In genomic region chr11:121563900-121564822, GRCh38 we compare ENCODE assay signal across 11 cellular contexts.
DNase-seq lines count a peak whose midpoint lies in the region; ATAC-seq and TF ChIP-seq lines count a peak whose summit lies in the region.
"Had no signal": no experiment of that assay in that cellular context is flagged by ENCODE, and none has a peak within 500 bp of the region (broad histone marks: within the 10 kb centered on the region; RNA-seq: fewer than 3 reads in every experiment).

No MANE protein-coding gene starts in this region.

- H2AFZ ChIP-seq in IMR-90 (replicated peaks; ENCODE audit: low read length, poor library complexity) (no peak overlapping the region), PC-3 (ENCODE audit: low read length) (no peak overlapping the region)

- no peak for TF ChIP-seq POLR2A in IMR-90 (IDR thresholded peaks at IDR 0.05; ENCODE audit: low read depth, low read length)

- H4K91ac ChIP-seq in IMR-90 (ENCODE audit: insufficient read depth, low read depth, low read length): no peak overlapping the region

- ATAC-seq in IMR-90 (ENCODE audit: low read depth) (peak; percentile 91), PC-3 (peak; percentile 48), left lobe of liver (peak; percentile 29)
- ATAC-seq: activated CD4-positive, CD25-positive, alpha-beta regulatory T cell treated with anti-CD3 and anti-CD28 coated beads, Interleukin-2, amount 50 U/mL, for 24 hours had no signal

- peaks cover 2% of the 10 kb centered on the region; the same call in 1 of the 2 replicates for H3K4me1 ChIP-seq in IMR-90 (ENCODE audit: control insufficient read depth, insufficient read depth, low read length)
- H3K4me1 ChIP-seq in PC-3 (ENCODE audit: insufficient read depth, low read length): peaks cover 6% of the 10 kb centered on the region; the same call in 1 of the 2 replicates
- H3K4me1 ChIP-seq: sigmoid colon had no signal

- H3K9me1 ChIP-seq in IMR-90 (ENCODE audit: insufficient read depth, low read length): no peaks in the 10 kb centered on the region

- no peak overlapping the region for H4K8ac ChIP-seq in IMR-90 (ENCODE audit: low read depth in 2 of 2, low read length in 2 of 2)

- no peak overlapping the region for H3K4me3 ChIP-seq in IMR-90 (ENCODE audit: insufficient read depth, low read depth, low read length)
- no peak overlapping the region for H3K4me3 ChIP-seq in PC-3 (ENCODE audit: low read length)
- H3K4me3 ChIP-seq: sigmoid colon had no signal

- no peak overlapping the region for H2BK120ac ChIP-seq in IMR-90 (ENCODE audit: low read depth, low read length)

- H3K4me2 ChIP-seq in IMR-90 (ENCODE audit: low read depth, low read length): no peak overlapping the region; the same call in 1 of the 2 replicates
- no peak overlapping the region for H3K4me2 ChIP-seq in PC-3 (ENCODE audit: low read length)

- TF ChIP-seq CTCF in IMR-90 (conservative IDR thresholded peaks at IDR 0.05; ENCODE audit: low read depth, low read length): no peak
- TF ChIP-seq CTCF in PC-3 (conservative IDR thresholded peaks at IDR 0.05; ENCODE audit: low read depth, low read length): no peak

- no peak overlapping the region for H3K18ac ChIP-seq in IMR-90 (ENCODE audit: low read depth, low read length)

- intact Hi-C loops in IMR-90 (cut with micrococcal nuclease) (no loop called here), PC-3 (cut with micrococcal nuclease) (no loop called here)

- no peak overlapping the region for H2BK15ac ChIP-seq in IMR-90 (ENCODE audit: low read depth, low read length)

- POLR2A ChIA-PET in IMR-90 (lab: Charles Lee; ENCODE audit: unreplicated experiment) (no interaction called here), PC-3 (lab: Charles Lee; ENCODE audit: unreplicated experiment) (no interaction called here)

- H3K36me3 ChIP-seq in IMR-90 (ENCODE audit: control insufficient read depth, insufficient read depth, low read length) (no peaks in the 10 kb centered on the region), PC-3 (ENCODE audit: low read depth, low read length) (peaks cover 17% of the 10 kb centered on the region)

- H3K9ac ChIP-seq in IMR-90 (ENCODE audit: low read depth, low read length) (no peak overlapping the region), PC-3 (ENCODE audit: low read length) (no peak overlapping the region)

- no peak overlapping the region for H4K5ac ChIP-seq in IMR-90 (ENCODE audit: low read depth, low read length)

- H3K27ac ChIP-seq in IMR-90 (ENCODE audit: insufficient read depth, low read length): no peak overlapping the region
- no peak overlapping the region for H3K27ac ChIP-seq in PC-3 (ENCODE audit: low read length)
- H3K27ac ChIP-seq: sigmoid colon had no signal

- no peak overlapping the region for H3K56ac ChIP-seq in IMR-90 (ENCODE audit: extremely low read depth, insufficient read depth, low read length)

- H4K20me1 ChIP-seq in IMR-90 (ENCODE audit: insufficient read depth, low read length) (no peaks in the 10 kb centered on the region), PC-3 (ENCODE audit: low read length) (no peaks in the 10 kb centered on the region)

- no peaks in the 10 kb centered on the region for H3F3A ChIP-seq in PC-3 (ENCODE audit: low read length, unreplicated experiment)

- no peak overlapping the region for H3K23ac ChIP-seq in IMR-90 (ENCODE audit: low read depth, low read length)

- CTCF ChIA-PET in IMR-90 (lab: Yijun Ruan, JAX): interaction anchor here (0.6 to 0.7 kb wide), 2 partner anchors 117 to 272 kb away, joined by 3 to 4 read pairs; no protein-coding TSS in a partner anchor
- CTCF ChIA-PET in PC-3 (lab: Charles Lee): interaction anchor here (0.5 kb wide), 1 partner anchor 28 kb away, joined by 4 read pairs; no protein-coding TSS in a partner anchor

- no peaks in the 10 kb centered on the region for H3K79me1 ChIP-seq in IMR-90 (ENCODE audit: low read depth in 1 of 2, low read length in 2 of 2)

- H3K9me2 ChIP-seq in PC-3 (replicated peaks; ENCODE audit: low read length): no peaks in the 10 kb centered on the region

- no peak overlapping the region for H2AK5ac ChIP-seq in IMR-90 (ENCODE audit: low read depth, low read length)

- H3K4ac ChIP-seq in IMR-90 (ENCODE audit: low read depth, low read length): no peak overlapping the region

- H3K27me3 ChIP-seq in IMR-90 (ENCODE audit: control insufficient read depth, insufficient read depth, low read length) (no peaks in the 10 kb centered on the region; the same call in 1 of the 2 replicates), PC-3 (ENCODE audit: low read length) (no peaks in the 10 kb centered on the region)
- H3K27me3 ChIP-seq: sigmoid colon had no signal

- peak; percentile 54 for DNase-seq in DMS153 (lab: John Stamatoyannopoulos, UW)
- DNase-seq in IMR-90: peak; percentile 33
- DNase-seq in PC-3: no peak
- DNase-seq in left lobe of liver (ENCODE audit: low spot score): no peak
- DNase-seq in SIG-M5 treated with dmso at 0.1 percent for 504 hours (lab: John Stamatoyannopoulos, UW; ENCODE audit: unreplicated experiment): no peak
- no peak for DNase-seq in KG1 (lab: John Stamatoyannopoulos, UW)
- DNase-seq in ACHN: no peak
- DNase-seq: left colon, NCI-H1694, sigmoid colon had no signal

- no peak overlapping the region for H2BK5ac ChIP-seq in IMR-90 (ENCODE audit: low read depth, low read length, poor library complexity, severe bottlenecking)

- H2AK9ac ChIP-seq in IMR-90 (replicated peaks; ENCODE audit: low read depth, low read length, poor library complexity): no peak overlapping the region

- no peak for TF ChIP-seq RAD21 in IMR-90 (IDR thresholded peaks at IDR 0.05; ENCODE audit: low read length)

- H3K79me2 ChIP-seq in PC-3 (ENCODE audit: low read length): no peaks in the 10 kb centered on the region

- no TSS peak for BruUV-seq in IMR-90 (replicated peaks; lab: Mats Ljungman, UMichigan)
- no TSS peak for BruUV-seq in PC-3 (replicated peaks; lab: Mats Ljungman, UMichigan)

- H3K9me3 ChIP-seq in IMR-90 (ENCODE audit: control insufficient read depth, insufficient read depth, low read length) (no peaks in the 10 kb centered on the region), PC-3 (ENCODE audit: low read length) (no peaks in the 10 kb centered on the region)
- H3K9me3 ChIP-seq: sigmoid colon had no signal

- WGBS in IMR-90 (ENCODE audit: extremely low coverage in 2 of 2, insufficient read length in 1 of 2), 2 experiments: no CpG with 5 or more reads among the region's 8 CpGs

- dilution Hi-C loops in IMR-90 (cut with HindIII; ENCODE audit: low sequenced_read_pairs, unreplicated experiment): no loop called here

- in situ Hi-C loops in IMR-90 (cut with MboI; ENCODE audit: low sequenced_read_pairs): no loop called here
- in situ Hi-C loops in ACHN (cut with HindIII; ENCODE audit: low pct_ligation_motif_present, low pct_unique_long_range_greater_than_20kb, low sequenced_read_pairs): no loop called here

- no peak overlapping the region for H2BK20ac ChIP-seq in IMR-90 (ENCODE audit: low read depth, low read length)

- no peak overlapping the region for H3K14ac ChIP-seq in IMR-90 (replicated peaks; ENCODE audit: low read depth, low read length)

TF ChIP-seq in IMR-90, 13 proteins besides CTCF, POLR2A, EP300 and RAD21:
- no peak for TF ChIP-seq MAZ (IDR thresholded peaks at IDR 0.05; ENCODE audit: borderline replicate concordance, low read depth, low read length)
- no peak for TF ChIP-seq NFE2L2 (IDR thresholded peaks at IDR 0.05; ENCODE audit: low read depth, low read length)
- no peak for TF ChIP-seq SMC3 (IDR thresholded peaks at IDR 0.05; ENCODE audit: low read depth, low read length)
- no peak for TF ChIP-seq CHD1 (IDR thresholded peaks at IDR 0.05; ENCODE audit: low read depth, low read length)
- no peak for TF ChIP-seq CEBPB (IDR thresholded peaks at IDR 0.05; ENCODE audit: low read depth, low read length)
- no peak for TF ChIP-seq BHLHE40 (IDR thresholded peaks at IDR 0.05; ENCODE audit: low read depth, low read length)
- TF ChIP-seq USF2 (IDR thresholded peaks at IDR 0.05; ENCODE audit: low read depth, low read length): no peak
- TF ChIP-seq ELK1 (IDR thresholded peaks at IDR 0.05; ENCODE audit: borderline replicate concordance, low read depth, low read length): no peak
- TF ChIP-seq RFX5 (IDR thresholded peaks at IDR 0.05; ENCODE audit: low read depth, low read length): no peak
- TF ChIP-seq MAFK (IDR thresholded peaks at IDR 0.05; ENCODE audit: low read depth, low read length): no peak
- no peak for TF ChIP-seq RCOR1 (IDR thresholded peaks at IDR 0.05; ENCODE audit: insufficient replicate concordance, low read length)
- no peak for TF ChIP-seq FOS (IDR thresholded peaks at IDR 0.05; ENCODE audit: low read depth, low read length)
- no peak for TF ChIP-seq MXI1 (IDR thresholded peaks at IDR 0.05; ENCODE audit: borderline replicate concordance, low read depth, low read length)

Comparison
In these comparisons a context has a peak if more than half of its experiments do, and no peak if none do; other contexts are left out.
1. DNase-seq: peak in DMS153 (single experiment) and IMR-90 (single experiment); none in PC-3 (single experiment), left lobe of liver (single experiment), SIG-M5 treated with dmso at 0.1 percent for 504 hours (single experiment), KG1 (single experiment) and ACHN (single experiment).
2. ATAC-seq: peak in every context shown above with its lines; median percentile 91 in IMR-90; 48 in PC-3; 29 in left lobe of liver.